In the genomic region with DNA sequence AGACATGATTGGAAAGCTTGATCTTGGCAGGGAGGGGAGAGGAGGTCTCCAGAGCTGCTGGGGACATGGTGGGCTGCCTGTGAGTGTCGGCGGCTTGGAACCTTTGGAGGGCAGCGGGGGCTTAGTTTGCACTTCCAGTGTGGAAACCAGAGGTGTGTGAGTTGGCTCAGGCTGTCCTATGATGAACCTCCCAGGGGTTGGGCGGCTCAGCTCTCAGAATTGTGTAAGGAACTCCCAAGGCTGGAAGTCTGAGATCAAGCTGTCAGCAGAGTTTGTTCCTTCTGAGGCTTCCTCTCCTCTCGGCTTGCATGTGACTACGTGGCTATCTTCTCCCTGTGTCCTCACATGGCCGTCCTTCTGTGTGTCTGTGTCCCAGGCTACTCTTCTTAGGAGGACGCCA, we compare ENCODE assay signal across 25 cellular contexts.
"Had no signal": no experiment of that assay in that cellular context is flagged by ENCODE, and none has a peak within 500 bp of the region (broad histone marks: within the 10 kb centered on the region; RNA-seq: fewer than 3 reads in every experiment).

No MANE protein-coding gene starts in this region.

- DNase-seq: dermis blood vessel endothelial cell; effector memory CD4-positive, alpha-beta T cell; erythroblast; hypothalamus; immature natural killer cell; islet precursor cell; left ventricle myocardium superior; lower lobe of right lung; mucosa of descending colon; naive B cell; right lobe of liver; stimulated activated CD4-positive, alpha-beta T cell treated with anti-CD3 and anti-CD28 coated beads, Interleukin-4, amount 100 ng/mL, for 4 hours; stimulated activated naive CD8-positive, alpha-beta T cell treated with anti-CD3 and anti-CD28 coated beads, Interleukin-15, Interleukin-2, amounts not matched to agents 100 U/mL and 50 U/mL, for 24 hours; upper lobe of left lung had no signal

- ATAC-seq: left ventricle myocardium superior; lower lobe of right lung; mucosa of descending colon; natural killer cell treated with Interleukin-12 subunit alpha and Interleukin-12 subunit beta and Interleukin-15 and Interleukin-18, amount 100 ng/mL, for 72 hours; stimulated activated memory B cell treated with anti-CD40 and anti-IgM and Interleukin-4, amounts not matched to agents 10 μg/mL and 1 μg/mL and 100 μg/mL, for 72 hours; stimulated activated naive CD8-positive, alpha-beta T cell treated with anti-CD3 and anti-CD28 coated beads, Interleukin-15, Interleukin-2, amounts not matched to agents 100 U/mL and 50 U/mL, for 24 hours had no signal

- H3K4me1 ChIP-seq: lower lobe of right lung, parathyroid adenoma, tibial nerve, upper lobe of left lung, vagina had no signal

- H3K27ac ChIP-seq: coronary artery, lower lobe of right lung, parathyroid adenoma, right lobe of liver, thoracic aorta, tibial nerve, upper lobe of left lung, vagina had no signal

- H3K9me3 ChIP-seq: lower lobe of right lung, mucosa of descending colon, right lobe of liver, thoracic aorta, upper lobe of left lung, vagina had no signal

- H3K36me3 Mint-ChIP-seq: memory B cell; mesothelial cell of epicardium; stimulated activated memory B cell treated with anti-CD40 and anti-IgM and Interleukin-4, amounts not matched to agents 10 μg/mL and 1 μg/mL and 100 μg/mL, for 72 hours had no signal

- H3K4me1 Mint-ChIP-seq: memory B cell; naive B cell; stimulated activated memory B cell treated with anti-CD40 and anti-IgM and Interleukin-4, amounts not matched to agents 10 μg/mL and 1 μg/mL and 100 μg/mL, for 72 hours had no signal

- H3K4me3 Mint-ChIP-seq: immature natural killer cell; memory B cell; mesothelial cell of epicardium; naive B cell; natural killer cell treated with Interleukin-12 subunit alpha and Interleukin-12 subunit beta and Interleukin-15 and Interleukin-18, amount 100 ng/mL, for 72 hours; neural crest cell; stimulated activated memory B cell treated with anti-CD40 and anti-IgM and Interleukin-4, amounts not matched to agents 10 μg/mL and 1 μg/mL and 100 μg/mL, for 72 hours had no signal

- H3K9ac ChIP-seq: parathyroid adenoma had no signal

- H3K27me3 ChIP-seq: right lobe of liver, upper lobe of left lung, vagina had no signal

- H3K36me3 ChIP-seq: lower lobe of right lung, right lobe of liver, thoracic aorta, tibial nerve, upper lobe of left lung, vagina had no signal

- H3K4me3 ChIP-seq: coronary artery, lower lobe of right lung, mucosa of descending colon, right lobe of liver, thoracic aorta, tibial nerve, upper lobe of left lung, vagina had no signal

- H3K27ac Mint-ChIP-seq: immature natural killer cell; memory B cell; mesothelial cell of epicardium; naive B cell; natural killer cell treated with Interleukin-12 subunit alpha and Interleukin-12 subunit beta and Interleukin-15 and Interleukin-18, amount 100 ng/mL, for 72 hours; progenitor cell of endocrine pancreas; stimulated activated memory B cell treated with anti-CD40 and anti-IgM and Interleukin-4, amounts not matched to agents 10 μg/mL and 1 μg/mL and 100 μg/mL, for 72 hours had no signal
